ENCODE assay signal across 13 cellular contexts in genomic region chr13:76330756-76331155, GRCh38.
A peak's percentile ranks its signal among the peaks of the same experiment; 100 is the strongest.
DNase-seq lines count a peak whose midpoint lies in the region; TF ChIP-seq lines count a peak whose summit lies in the region.
"Had no signal": no experiment of that assay in that cellular context is flagged by ENCODE, and none has a peak within 500 bp of the region (broad histone marks: within the 10 kb centered on the region; RNA-seq: fewer than 3 reads in every experiment).

No MANE protein-coding gene starts in this region.

- no peaks in the 10 kb centered on the region for H3K36me3 ChIP-seq in adipocyte (ENCODE audit: control insufficient read depth, insufficient read depth, low read length, severe bottlenecking)
- H3K36me3 ChIP-seq: BE2C, HAP-1 had no signal

- H3K27me3 Mint-ChIP-seq in mesothelial cell of epicardium (ENCODE audit: low read depth), result no peaks in the 10 kb centered on the region
- H3K27me3 Mint-ChIP-seq: CD4-positive, CD25-positive, alpha-beta regulatory T cell had no signal

- no peaks in the 10 kb centered on the region for H3K27me3 ChIP-seq in adipocyte (replicated peaks; ENCODE audit: control insufficient read depth, insufficient read depth, low read length)
- H3K27me3 ChIP-seq: BE2C had no signal

- peak overlapping the region; percentile 87 for H3K27ac Mint-ChIP-seq in mesothelial cell of epicardium
- H3K27ac Mint-ChIP-seq: CD4-positive, CD25-positive, alpha-beta regulatory T cell; CD8-positive, alpha-beta memory T cell had no signal

- no peak overlapping the region for H3K4me3 Mint-ChIP-seq in mesothelial cell of epicardium
- H3K4me3 Mint-ChIP-seq: CD4-positive, CD25-positive, alpha-beta regulatory T cell; CD8-positive, alpha-beta memory T cell had no signal

- H3K9ac ChIP-seq in adipocyte (ENCODE audit: low read length), result no peak overlapping the region

- DNase-seq in adipocyte (ENCODE audit: low read depth), result peak; percentile 12
- DNase-seq in fibroblast of mammary gland (ENCODE audit: low read depth), result peak; percentile 41
- DNase-seq in mesothelial cell of epicardium (ENCODE audit: low spot score in 2 of 2, unreplicated experiment in 2 of 2), result no peak
- DNase-seq in amniotic stem cell (lab: John Stamatoyannopoulos, UW), result no peak
- no peak for DNase-seq in cerebellum (ENCODE audit: low spot score)
- no peak for DNase-seq in MV-4-11 (lab: John Stamatoyannopoulos, UW)
- DNase-seq: ACHN; BE2C; C1 segment of cervical spinal cord; CD4-positive, CD25-positive, alpha-beta regulatory T cell; CD8-positive, alpha-beta memory T cell; COR-L47 had no signal

- H3K36me3 Mint-ChIP-seq in mesothelial cell of epicardium, result no peaks in the 10 kb centered on the region
- H3K36me3 Mint-ChIP-seq: CD4-positive, CD25-positive, alpha-beta regulatory T cell; CD8-positive, alpha-beta memory T cell had no signal

- peaks cover 5% of the 10 kb centered on the region for H3K4me1 ChIP-seq in adipocyte (ENCODE audit: control insufficient read depth, insufficient read depth, low read length)
- H3K4me1 ChIP-seq: BE2C, HAP-1 had no signal

- peaks cover 43% of the 10 kb centered on the region for H3K4me1 Mint-ChIP-seq in mesothelial cell of epicardium
- H3K4me1 Mint-ChIP-seq: CD4-positive, CD25-positive, alpha-beta regulatory T cell; CD8-positive, alpha-beta memory T cell had no signal

- H3K4me3 ChIP-seq in adipocyte (ENCODE audit: low read length) (no peak overlapping the region), fibroblast of mammary gland (ENCODE audit: control insufficient read depth, low read depth, low read length) (no peak overlapping the region)
- H3K4me3 ChIP-seq: HAP-1 had no signal

- H3K9me3 ChIP-seq in adipocyte (ENCODE audit: control insufficient read depth, low read length), result no peaks in the 10 kb centered on the region
- H3K9me3 ChIP-seq: BE2C, HAP-1 had no signal

- no peaks in the 10 kb centered on the region for H3K9me3 Mint-ChIP-seq in mesothelial cell of epicardium

- TF ChIP-seq CTCF in fibroblast of mammary gland (conservative IDR thresholded peaks at IDR 0.05; ENCODE audit: control insufficient read depth, insufficient read depth, low read depth, low read length) (no peak), mesothelial cell of epicardium (IDR thresholded peaks at IDR 0.05; ENCODE audit: unreplicated experiment) (no peak)

Comparison
In these comparisons a context has a peak if more than half of its experiments do, and no peak if none do; other contexts are left out.
1. DNase-seq: peak in adipocyte (single experiment) and fibroblast of mammary gland (single experiment); none in mesothelial cell of epicardium (0 of 2), amniotic stem cell (single experiment), cerebellum (single experiment) and MV-4-11 (single experiment).